8 cellular contexts compared by ENCODE assay signal in genomic region chr13:52128714-52129700, GRCh38. TPM values are rescaled to one million over a fixed set of nuclear protein-coding genes. Genes with fewer than 3 reads are reported as not detected.
DNase-seq lines count a peak whose midpoint lies in the region; ATAC-seq and TF ChIP-seq lines count a peak whose summit lies in the region.

NEK5 (minus strand) TSS chr13:52129073; CDS start chr13:52127482, 1,591 bp downstream.

- H3K79me2 ChIP-seq in osteoblast (ENCODE audit: insufficient read depth, low read length), result no peaks in the 10 kb centered on the region

- H4K20me1 ChIP-seq in osteoblast (ENCODE audit: insufficient read depth, low read length), result no peaks in the 10 kb centered on the region

- peak; percentile 55 for TF ChIP-seq CTCF in osteoblast (IDR thresholded peaks at IDR 0.05; ENCODE audit: extremely low read depth, low read depth, low read length)
- peak; percentile 57 to 60 for TF ChIP-seq CTCF in tibial artery (IDR thresholded peaks at IDR 0.05)

- H3K4me2 ChIP-seq in osteoblast (ENCODE audit: insufficient read depth, low read length), result peak within 1 kb of the TSS; percentile 99

- intact Hi-C loops in head of caudate nucleus (cut with DNase I), result loop anchor here (5.0 kb wide), 2 partner anchors 117 to 132 kb away; partner anchors contain the start of genes ALG11 and ATP7B
- intact Hi-C loops in tibial artery (cut with DNase I; ENCODE audit: low total_unique reads), result loop anchor here (5.0 kb wide), 2 partner anchors 122 to 312 kb away; no protein-coding TSS in a partner anchor

- H3K27me3 ChIP-seq in SJSA1 (replicated peaks), result no peaks in the 10 kb centered on the region
- no peaks in the 10 kb centered on the region for H3K27me3 ChIP-seq in osteoblast (ENCODE audit: insufficient read depth, low read length)
- H3K27me3 ChIP-seq in tibial artery, result no peaks in the 10 kb centered on the region

- H3K4me1 ChIP-seq in SJSA1 (replicated peaks), result peaks cover 11% of the 10 kb centered on the region
- peaks cover 16% of the 10 kb centered on the region for H3K4me1 ChIP-seq in osteoblast (ENCODE audit: insufficient read depth, low read length)
- peaks cover 0 to 16% (median 12%) of the 10 kb centered on the region in 4 donors for H3K4me1 ChIP-seq in tibial artery

- H3K36me3 ChIP-seq in SJSA1 (peaks cover 5% of the 10 kb centered on the region; the same call in 1 of the 2 replicates), osteoblast (ENCODE audit: insufficient read depth, low read length) (peaks cover 18% of the 10 kb centered on the region), tibial artery (peaks cover 26 to 31% (median 26%) of the 10 kb centered on the region in 3 donors)

- H2AFZ ChIP-seq in osteoblast (ENCODE audit: low read length), result peak within 1 kb of the TSS; percentile 99

- H3K27ac ChIP-seq in SJSA1, result no peak within 1 kb of the TSS
- H3K27ac ChIP-seq in osteoblast (ENCODE audit: low read depth, low read length), result no peak within 1 kb of the TSS
- peak within 1 kb of the TSS in 1 of 2 donors; percentile 52 for H3K27ac ChIP-seq in tibial artery

- H3K9me3 ChIP-seq in SJSA1 (replicated peaks) (no peaks in the 10 kb centered on the region), osteoblast (ENCODE audit: low read depth, low read length) (no peaks in the 10 kb centered on the region), tibial artery (no peaks in the 10 kb centered on the region)

- peak; percentile 70 for ATAC-seq in GM19463 (IDR thresholded peaks at IDR 0.05; ENCODE audit: unreplicated experiment)

- in situ Hi-C loops in Caki2 (cut with HindIII; ENCODE audit: low pct_unique_long_range_greater_than_20kb, low sequenced_read_pairs), result no loop called here

- H3K4me3 ChIP-seq in SJSA1 (peak within 1 kb of the TSS; percentile 49), osteoblast (ENCODE audit: insufficient read depth, low read length) (peak within 1 kb of the TSS; percentile 82), tibial artery (peak within 1 kb of the TSS; percentile 59 to 62)

- DNase-seq in Caki2 (ENCODE audit: low read depth) (peak; percentile 52), HPDE6-E6E7 (ENCODE audit: extremely low spot score) (peak; percentile 26), SJSA1 (ENCODE audit: low read depth in 1 of 2, low spot score in 2 of 2) (peak; percentile 50 to 51), head of caudate nucleus (peak; percentile 14 to 83 (median 67)), osteoblast (ENCODE audit: insufficient read length, low spot score, missing footprints) (peak; percentile 93), tibial artery (peak; percentile 45 to 71)
- DNase-seq in activated naive CD4-positive, alpha-beta T cell treated with anti-CD3 and anti-CD28 coated beads, Interleukin-2, amount 50 U/mL, for 16 hours, result peak; percentile 63

RNA-seq across cellular contexts. Expression of gene NEK5, which starts in this region (rescaled TPM):
- total RNA-seq in Caki2 (2014; rRNA removed; shearing (Covaris generic); ENCODE audit: low replicate concordance), result 0.07 TPM in 1 of 2 replicates, not detected in the other
- not detected in 2 replicates for total RNA-seq in SJSA1 (2014; rRNA removed; shearing (Covaris generic))
- total RNA-seq in osteoblast, result 0.29 and 0.36 TPM in 2 replicates

Comparison
In these comparisons a context has a peak if more than half of its experiments do, and no peak if none do; other contexts are left out.
1. Peak in DNase-seq in Caki2; RNA of the gene not detected or under 1 TPM.
2. Peak in DNase-seq and H3K4me3 ChIP-seq in SJSA1; RNA of the gene not detected or under 1 TPM.
3. Peak in DNase-seq, H3K4me3 ChIP-seq and H3K4me2 ChIP-seq in osteoblast; RNA of the gene not detected or under 1 TPM.
4. DNase-seq: peak in every context shown above with its lines; median percentile 93 in osteoblast; 67 in head of caudate nucleus; 63 in activated naive CD4-positive, alpha-beta T cell treated with anti-CD3 and anti-CD28 coated beads, Interleukin-2, amount 50 U/mL, for 16 hours; 58 in tibial artery; 52 in Caki2; 50 in SJSA1; 26 in HPDE6-E6E7.